In the genomic region with DNA sequence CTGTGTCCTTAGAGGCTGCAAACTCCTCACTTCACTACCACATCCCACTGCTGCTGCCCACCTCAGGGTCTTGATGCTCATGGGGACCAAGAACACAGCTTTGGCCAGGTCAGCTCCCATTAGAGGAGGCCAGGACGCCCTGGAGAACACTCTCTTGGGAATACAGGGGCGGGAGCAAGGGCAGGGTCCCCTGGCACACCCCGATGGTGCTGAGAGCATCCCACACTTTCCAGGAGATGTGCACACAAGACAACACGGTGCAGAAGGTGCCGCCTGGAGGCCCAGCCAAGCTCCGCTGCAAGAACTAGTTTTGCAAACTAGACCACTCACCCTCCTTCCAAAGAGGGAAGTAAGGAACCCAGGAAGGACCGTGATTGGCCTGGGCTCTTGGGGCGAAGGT, we compare ENCODE assay signal across 25 cellular contexts.
"Had no signal": no experiment of that assay in that cellular context is flagged by ENCODE, and none has a peak within 500 bp of the region (broad histone marks: within the 10 kb centered on the region; RNA-seq: fewer than 3 reads in every experiment).

No MANE protein-coding gene starts in this region.

- H3K9me3 ChIP-seq: heart left ventricle, left ventricle myocardium inferior, mucosa of descending colon, ovary, prostate gland, tibial nerve, uterus had no signal

- H3K27me3 ChIP-seq: heart left ventricle, neural progenitor cell, ovary, tibial nerve, uterus had no signal

- H3K9ac ChIP-seq: neural progenitor cell had no signal

- H3K4me2 ChIP-seq: neural progenitor cell had no signal

- H3K4me1 ChIP-seq: heart left ventricle, left ventricle myocardium inferior, prostate gland, tibial nerve, uterus had no signal

- H3K36me3 ChIP-seq: heart left ventricle, left ventricle myocardium inferior, neural progenitor cell, ovary, prostate gland, tibial nerve, uterus had no signal

- DNase-seq: heart left ventricle; hypothalamus; immature natural killer cell; left ventricle myocardium inferior; mesendoderm; midbrain; mucosa of descending colon; naive thymus-derived CD4-positive, alpha-beta T cell; nephron progenitor cell; ovary; retina; right cardiac atrium; stimulated activated CD4-positive, alpha-beta T cell treated with anti-CD3 and anti-CD28 coated beads, Interleukin-1b, Interleukin-23, amount 100 ng/mL, for 48 hours; stimulated activated CD4-positive, alpha-beta T cell treated with anti-CD3 and anti-CD28 coated beads, Interleukin-2, amount 100 ng/mL, for 48 hours; stimulated activated CD4-positive, alpha-beta T cell treated with anti-CD3 and anti-CD28 coated beads, Interleukin-4, amount 100 ng/mL, for 4 hours; stimulated activated CD8-positive, alpha-beta memory T cell treated with anti-CD3 and anti-CD28 coated beads, Interleukin-4, amount 100 ng/mL, for 48 hours; stimulated activated naive CD4-positive, alpha-beta T cell treated with Interleukin-2 at 50 U/mL for 16 hours; stimulated activated naive CD8-positive, alpha-beta T cell treated with anti-CD3 and anti-CD28 coated beads, Interleukin-15, amount 100 ng/mL, for 72 hours; substantia nigra; uterus had no signal

- H2AFZ ChIP-seq: neural progenitor cell had no signal

- H3K27ac ChIP-seq: heart left ventricle, left ventricle myocardium inferior, neural progenitor cell, ovary, prostate gland, skin epidermis, tibial nerve, uterus had no signal

- H3K4me3 ChIP-seq: heart left ventricle, left ventricle myocardium inferior, lung, mucosa of descending colon, neural progenitor cell, ovary, prostate gland, skin epidermis, tibial nerve, uterus had no signal
